Comparison of ENCODE assay signal across 9 cellular contexts in genomic region chr2:54573532-54573915, GRCh38.
A peak's percentile ranks its signal among the peaks of the same experiment; 100 is the strongest.
DNase-seq lines count a peak whose midpoint lies in the region; TF ChIP-seq lines count a peak whose summit lies in the region.
"Had no signal": no experiment of that assay in that cellular context is flagged by ENCODE, and none has a peak within 500 bp of the region (broad histone marks: within the 10 kb centered on the region; RNA-seq: fewer than 3 reads in every experiment).

No MANE protein-coding gene starts in this region.

- no peak overlapping the region for H2BK120ac ChIP-seq in neuronal stem cell (ENCODE audit: low read depth, low read length)

- intact Hi-C loops in CD14-positive monocyte (cut with micrococcal nuclease) (loop anchor here (5.0 to 10.0 kb wide), 2 partner anchors 49 to 51 kb away; no protein-coding TSS in a partner anchor), colonic mucosa (cut with DNase I) (no loop called here)

- H2BK15ac ChIP-seq in neuronal stem cell (ENCODE audit: low read length), result no peak overlapping the region

- H2BK12ac ChIP-seq in neuronal stem cell (ENCODE audit: low read length), result no peak overlapping the region

- H3K27ac Mint-ChIP-seq in CD14-positive monocyte, result peak overlapping the region in 5 of 7 donors; percentile 6 to 94 (median 77)

- H3K27ac ChIP-seq in colonic mucosa (peak overlapping the region; percentile 88), neuronal stem cell (replicated peaks; ENCODE audit: low read length) (no peak overlapping the region)

- WGBS in neuronal stem cell (ENCODE audit: extremely low coverage in 2 of 2, insufficient read length in 2 of 2, insufficient replicate concordance in 1 of 2), 2 donors, result no CpG with 5 or more reads among the region's 5 CpGs

- H3K4me2 ChIP-seq in neuronal stem cell (ENCODE audit: insufficient read depth, low read length, poor library complexity, severe bottlenecking), result no peak overlapping the region

- H3K9ac ChIP-seq in colonic mucosa (ENCODE audit: low read depth in 2 of 2, low read length in 2 of 2) (peak overlapping the region; percentile 54 to 80), neuronal stem cell (ENCODE audit: low read depth, low read length, poor library complexity) (no peak overlapping the region)

- no peak overlapping the region for H3K4me3 ChIP-seq in colonic mucosa
- H3K4me3 ChIP-seq in neuronal stem cell (ENCODE audit: low read length in 2 of 2), result no peak overlapping the region
- H3K4me3 ChIP-seq: prostate gland had no signal

- no peak overlapping the region for H2AFZ ChIP-seq in neuronal stem cell (ENCODE audit: low read length)

- DNase-seq in CD14-positive monocyte (ENCODE audit: low spot score), result no peak
- peak; percentile 71 for DNase-seq in NCI-H146 (lab: John Stamatoyannopoulos, UW)
- DNase-seq in colonic mucosa, result no peak
- no peak for DNase-seq in neuronal stem cell (ENCODE audit: low spot score)
- no peak for DNase-seq in NCI-H446 treated with DMSO at 0.1 percent for 48 hours (lab: John Stamatoyannopoulos, UW)
- DNase-seq in T1000 (lab: John Stamatoyannopoulos, UW), result no peak
- DNase-seq in occipital lobe (lab: John Stamatoyannopoulos, UW), result no peak
- DNase-seq in HuH-7.5 (ENCODE audit: low spot score), result no peak

- H3K14ac ChIP-seq in neuronal stem cell (ENCODE audit: low read length), result no peak overlapping the region

- H3K23ac ChIP-seq in neuronal stem cell (ENCODE audit: low read depth, low read length, poor library complexity), result no peak overlapping the region

- peaks cover 80% of the 10 kb centered on the region for H3K4me1 Mint-ChIP-seq in CD14-positive monocyte

- H4K91ac ChIP-seq in neuronal stem cell (ENCODE audit: low read depth, low read length, poor library complexity), result no peak overlapping the region

- H3K27me3 ChIP-seq in colonic mucosa (no peaks in the 10 kb centered on the region), neuronal stem cell (ENCODE audit: control insufficient read depth in 3 of 3, insufficient read depth in 3 of 3, low read depth in 1 of 3, low read length in 3 of 3) (no peaks in the 10 kb centered on the region)

- H3K79me1 ChIP-seq in neuronal stem cell (ENCODE audit: low read depth, low read length), result peaks cover 5% of the 10 kb centered on the region

- TF ChIP-seq CTCF in CD14-positive monocyte (IDR thresholded peaks at IDR 0.05) (no peak), colonic mucosa (IDR thresholded peaks at IDR 0.05) (no peak)

- peak overlapping the region; percentile 12 for H3K18ac ChIP-seq in neuronal stem cell (ENCODE audit: low read length)

- H4K8ac ChIP-seq in neuronal stem cell (ENCODE audit: low read depth, low read length), result no peak overlapping the region

- H3K4me1 ChIP-seq in colonic mucosa, result peaks cover 46% of the 10 kb centered on the region
- H3K4me1 ChIP-seq in neuronal stem cell (ENCODE audit: control insufficient read depth in 2 of 2, insufficient read depth in 1 of 2, low read depth in 1 of 2, low read length in 2 of 2), result peaks cover 15 to 25% of the 10 kb centered on the region in 2 donors

- H3K4ac ChIP-seq in neuronal stem cell (ENCODE audit: low read length), result no peak overlapping the region

- no peak overlapping the region for H3K4me3 Mint-ChIP-seq in CD14-positive monocyte

- no peak overlapping the region for H2BK5ac ChIP-seq in neuronal stem cell (ENCODE audit: low read length)

- H3K36me3 ChIP-seq in colonic mucosa (no peaks in the 10 kb centered on the region), neuronal stem cell (replicated peaks in 1 of 2; ENCODE audit: control insufficient read depth in 2 of 2, insufficient read depth in 2 of 2, low read length in 2 of 2) (peaks cover 0 to 4% of the 10 kb centered on the region in 2 donors)
- H3K36me3 ChIP-seq: prostate gland had no signal

- H3K9me3 ChIP-seq in colonic mucosa, result no peaks in the 10 kb centered on the region
- peaks cover 0 to 10% of the 10 kb centered on the region in 2 donors for H3K9me3 ChIP-seq in neuronal stem cell (replicated peaks in 1 of 2; ENCODE audit: control insufficient read depth in 2 of 2, insufficient read depth in 1 of 2, low read depth in 1 of 2, low read length in 2 of 2)
- H3K9me3 ChIP-seq: prostate gland had no signal

- H3K27me3 Mint-ChIP-seq in CD14-positive monocyte (ENCODE audit: low read depth in 3 of 3), result no peaks in the 10 kb centered on the region

- H3K9me3 Mint-ChIP-seq in CD14-positive monocyte, result no peaks in the 10 kb centered on the region

- H2AK5ac ChIP-seq in neuronal stem cell (ENCODE audit: low read depth, low read length), result no peak overlapping the region

- H3K36me3 Mint-ChIP-seq in CD14-positive monocyte, result peaks cover 12 to 17% of the 10 kb centered on the region in 2 donors
